ENCODE assay signal across 2 cellular contexts in genomic region chr7:29853072-29853471, GRCh38.
TF ChIP-seq lines count a peak whose summit lies in the region.

No MANE protein-coding gene starts in this region.

TF ChIP-seq in GM23338, 12 proteins besides CTCF, POLR2A, EP300 and RAD21:
- TF ChIP-seq CREB1 (CRISPR knock-in tag; IDR thresholded peaks at IDR 0.05; ENCODE audit: low read depth) (no peak), ETS1 (IDR thresholded peaks at IDR 0.05) (no peak), REST (IDR thresholded peaks at IDR 0.05; ENCODE audit: unreplicated experiment) (no peak), STAT1 (IDR thresholded peaks at IDR 0.05; ENCODE audit: unreplicated experiment) (no peak), NANOG (IDR thresholded peaks at IDR 0.05; ENCODE audit: borderline replicate concordance) (no peak), POLR2AphosphoS5 (IDR thresholded peaks at IDR 0.05; ENCODE audit: low read depth) (no peak), ZNF114 (CRISPR knock-in tag; IDR thresholded peaks at IDR 0.05) (no peak), EZH2phosphoT487 (IDR thresholded peaks at IDR 0.05; ENCODE audit: unreplicated experiment) (no peak), EZH2 (IDR thresholded peaks at IDR 0.05; ENCODE audit: low read depth, unreplicated experiment) (no peak), JUNB (IDR thresholded peaks at IDR 0.05; ENCODE audit: unreplicated experiment) (no peak), ZNF462 (CRISPR knock-in tag; IDR thresholded peaks at IDR 0.05) (no peak), ZNF331 (CRISPR knock-in tag; IDR thresholded peaks at IDR 0.05; ENCODE audit: low read depth) (no peak)
TF ChIP-seq in GM23338: peak in this region for 0.

TF ChIP-seq in K562, 482 proteins besides CTCF, POLR2A, EP300 and RAD21:
- no peak for TF ChIP-seq KLF6 (CRISPR knock-in tag; IDR thresholded peaks at IDR 0.05; ENCODE audit: borderline replicate concordance)
- TF ChIP-seq SPI1 (IDR thresholded peaks at IDR 0.05; ENCODE audit: borderline replicate concordance, low read depth, low read length) = 0 out of 2 replicates have a peak, but pooled peaks have one; percentile 19
